ENCODE assay signal across 1 cellular context in genomic region chr17:72342582-72343527, GRCh38.
TF ChIP-seq lines count a peak whose summit lies in the region.

No MANE protein-coding gene starts in this region.

TF ChIP-seq in Ishikawa, 13 proteins besides CTCF, POLR2A, EP300 and RAD21 (continued from another document):
- TF ChIP-seq YY1 (IDR thresholded peaks at IDR 0.05; ENCODE audit: low read depth), result 0 out of 2 replicates have a peak, but pooled peaks have one; percentile 45
